In the genomic region with DNA sequence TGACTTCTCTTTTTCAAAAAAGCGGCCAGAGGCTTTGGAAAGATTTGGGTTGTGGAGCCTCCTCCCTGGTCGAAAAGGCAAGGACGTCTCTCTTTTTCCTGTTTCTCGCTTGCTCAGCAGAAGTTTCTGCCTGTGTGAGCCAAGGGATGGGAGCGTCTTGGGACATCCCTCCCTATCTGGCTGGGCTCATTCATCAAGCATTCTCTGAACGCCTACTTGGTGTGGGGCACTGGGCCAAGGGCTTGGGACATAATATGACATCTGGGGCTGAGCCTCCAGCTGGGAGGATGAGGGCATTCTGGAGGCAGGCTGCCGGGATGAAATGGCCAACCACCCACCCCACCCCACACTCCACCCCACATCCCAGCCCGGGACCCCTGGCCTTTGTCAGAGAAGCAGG, we compare ENCODE assay signal across 12 cellular contexts.
DNase-seq lines count a peak whose midpoint lies in the region; ATAC-seq and TF ChIP-seq lines count a peak whose summit lies in the region.
"Had no signal": no experiment of that assay in that cellular context is flagged by ENCODE, and none has a peak within 500 bp of the region (broad histone marks: within the 10 kb centered on the region; RNA-seq: fewer than 3 reads in every experiment).

No MANE protein-coding gene starts in this region.

- no peaks in the 10 kb centered on the region for H3K9me3 ChIP-seq in vagina
- H3K9me3 ChIP-seq: BE2C had no signal

- DNase-seq in Right ventricle myocardium inferior (ENCODE audit: missing footprints) (peak; percentile 91), cardiac septum (ENCODE audit: low spot score) (no peak), fibroblast of pulmonary artery (ENCODE audit: low read depth) (peak; percentile 61), vagina (ENCODE audit: extremely low spot score in 2 of 2) (no peak)
- no peak for DNase-seq in activated naive CD4-positive, alpha-beta T cell treated with anti-CD3 and anti-CD28 coated beads for 36 hours
- DNase-seq: BE2C, NCI-H146, T-helper 9 cell had no signal

- intact Hi-C loops in Right ventricle myocardium inferior (cut with DNase I) (no loop called here), cardiac septum (cut with DNase I) (no loop called here), vagina (cut with DNase I) (no loop called here)
- intact Hi-C loops in activated naive CD4-positive, alpha-beta T cell treated with anti-CD3 and anti-CD28 coated beads for 36 hours (cut with micrococcal nuclease) = no loop called here

- no peak for TF ChIP-seq POLR2A in vagina (IDR thresholded peaks at IDR 0.05)

- ATAC-seq in Right ventricle myocardium inferior = peak; percentile 84
- no peak for ATAC-seq in GM18511 (IDR thresholded peaks at IDR 0.05; ENCODE audit: unreplicated experiment)
- ATAC-seq in GM19324 (IDR thresholded peaks at IDR 0.05; ENCODE audit: low FRiP score, unreplicated experiment) = no peak

- no peaks in the 10 kb centered on the region for H3K27me3 ChIP-seq in vagina
- H3K27me3 ChIP-seq: BE2C had no signal

- peak overlapping the region; percentile 86 for H3K27ac ChIP-seq in vagina

- H3K4me3 Mint-ChIP-seq in nephron = peak overlapping the region in 2 of 3 experiments; percentile 33 to 46
- no peak overlapping the region for H3K4me3 Mint-ChIP-seq in activated naive CD4-positive, alpha-beta T cell treated with anti-CD3 and anti-CD28 coated beads for 36 hours
- H3K4me3 Mint-ChIP-seq: activated naive CD4-positive, alpha-beta T cell treated with anti-CD3 and anti-CD28 coated beads, Interleukin-2, amount 50 U/mL, for 24 hours had no signal

- CTCF ChIA-PET in activated naive CD4-positive, alpha-beta T cell treated with anti-CD3 and anti-CD28 coated beads for 36 hours (lab: Charles Lee) = interaction anchor here (0.7 kb wide), 1 partner anchor 67 kb away, joined by 4 read pairs; no protein-coding TSS in a partner anchor

- no peaks in the 10 kb centered on the region for H3K9me3 Mint-ChIP-seq in nephron
- H3K9me3 Mint-ChIP-seq in activated naive CD4-positive, alpha-beta T cell treated with anti-CD3 and anti-CD28 coated beads for 36 hours = no peaks in the 10 kb centered on the region
- H3K9me3 Mint-ChIP-seq: activated naive CD4-positive, alpha-beta T cell treated with anti-CD3 and anti-CD28 coated beads, Interleukin-2, amount 50 U/mL, for 24 hours had no signal

- H3K36me3 Mint-ChIP-seq in nephron (ENCODE audit: low read depth) = no peaks in the 10 kb centered on the region
- no peaks in the 10 kb centered on the region for H3K36me3 Mint-ChIP-seq in activated naive CD4-positive, alpha-beta T cell treated with anti-CD3 and anti-CD28 coated beads for 36 hours (ENCODE audit: low read depth)
- H3K36me3 Mint-ChIP-seq: activated naive CD4-positive, alpha-beta T cell treated with anti-CD3 and anti-CD28 coated beads, Interleukin-2, amount 50 U/mL, for 24 hours had no signal

- H3K36me3 ChIP-seq in vagina = no peaks in the 10 kb centered on the region
- H3K36me3 ChIP-seq: BE2C had no signal

- peak overlapping the region; percentile 73 to 88 (median 85) for H3K27ac Mint-ChIP-seq in nephron
- H3K27ac Mint-ChIP-seq in activated naive CD4-positive, alpha-beta T cell treated with anti-CD3 and anti-CD28 coated beads for 36 hours = no peak overlapping the region
- H3K27ac Mint-ChIP-seq: activated naive CD4-positive, alpha-beta T cell treated with anti-CD3 and anti-CD28 coated beads, Interleukin-2, amount 50 U/mL, for 24 hours had no signal

- H3K4me1 Mint-ChIP-seq in nephron = peaks cover 17% of the 10 kb centered on the region
- H3K4me1 Mint-ChIP-seq in activated naive CD4-positive, alpha-beta T cell treated with anti-CD3 and anti-CD28 coated beads for 36 hours (ENCODE audit: low read depth) = peaks cover 6% of the 10 kb centered on the region
- H3K4me1 Mint-ChIP-seq: activated naive CD4-positive, alpha-beta T cell treated with anti-CD3 and anti-CD28 coated beads, Interleukin-2, amount 50 U/mL, for 24 hours had no signal

- no peak overlapping the region for H3K4me3 ChIP-seq in fibroblast of pulmonary artery (replicated peaks; ENCODE audit: low read depth, low read length)
- no peak overlapping the region for H3K4me3 ChIP-seq in vagina

- peaks cover 27% of the 10 kb centered on the region for H3K4me1 ChIP-seq in vagina
- H3K4me1 ChIP-seq: BE2C had no signal

- H3K27me3 Mint-ChIP-seq in nephron (ENCODE audit: low read depth) = peaks cover 22% of the 10 kb centered on the region
- no peaks in the 10 kb centered on the region for H3K27me3 Mint-ChIP-seq in activated naive CD4-positive, alpha-beta T cell treated with anti-CD3 and anti-CD28 coated beads for 36 hours (ENCODE audit: low read depth)
- H3K27me3 Mint-ChIP-seq: activated naive CD4-positive, alpha-beta T cell treated with anti-CD3 and anti-CD28 coated beads, Interleukin-2, amount 50 U/mL, for 24 hours had no signal

- TF ChIP-seq CTCF in fibroblast of pulmonary artery (IDR thresholded peaks at IDR 0.05; ENCODE audit: low read length, missing control alignments) (no peak), nephron (IDR thresholded peaks at IDR 0.05; ENCODE audit: unreplicated experiment in 3 of 3) (no peak), vagina (IDR thresholded peaks at IDR 0.05) (no peak)

Comparison
In these comparisons a context has a peak if more than half of its experiments do, and no peak if none do; other contexts are left out.
1. DNase-seq: peak in Right ventricle myocardium inferior (single experiment) and fibroblast of pulmonary artery (single experiment); none in cardiac septum (single experiment), vagina (0 of 2) and activated naive CD4-positive, alpha-beta T cell treated with anti-CD3 and anti-CD28 coated beads for 36 hours (single experiment).